23 cellular contexts compared by ENCODE assay signal in genomic region chr1:32729254-32730046, GRCh38. TPM values are rescaled to one million over a fixed set of nuclear protein-coding genes. Genes with fewer than 3 reads are reported as not detected.
DNase-seq lines count a peak whose midpoint lies in the region; ATAC-seq and TF ChIP-seq lines count a peak whose summit lies in the region.
"Had no signal": no experiment of that assay in that cellular context is flagged by ENCODE, and none has a peak within 500 bp of the region (broad histone marks: within the 10 kb centered on the region; RNA-seq: fewer than 3 reads in every experiment).

No MANE protein-coding gene starts in this region.

- H3F3A ChIP-seq in neural progenitor cell (ENCODE audit: low read depth): peaks cover 10% of the 10 kb centered on the region

- no peak overlapping the region for H3K4me3 ChIP-seq in MG63
- no peak overlapping the region for H3K4me3 ChIP-seq in astrocyte of the cerebellum (ENCODE audit: low read depth, low read length)
- H3K4me3 ChIP-seq in neural progenitor cell: no peak overlapping the region
- H3K4me3 ChIP-seq: dorsolateral prefrontal cortex, sigmoid colon, upper lobe of left lung had no signal

- peaks cover 22% of the 10 kb centered on the region for H3K4me1 ChIP-seq in neural progenitor cell

- H3K36me3 Mint-ChIP-seq in neural progenitor cell: no peaks in the 10 kb centered on the region
- H3K36me3 Mint-ChIP-seq: activated CD8-positive, alpha-beta memory T cell treated with anti-CD3 and anti-CD28 coated beads, Interleukin-2, amount 10 ng/mL, durations not matched to agents 7 days and 5 days; CD14-positive monocyte had no signal

- no peak overlapping the region for H3K27ac ChIP-seq in neural progenitor cell
- H3K27ac ChIP-seq: dorsolateral prefrontal cortex, sigmoid colon, upper lobe of left lung had no signal

- no peaks in the 10 kb centered on the region for H3K36me3 ChIP-seq in MG63
- H3K36me3 ChIP-seq in neural progenitor cell: no peaks in the 10 kb centered on the region
- H3K36me3 ChIP-seq: sigmoid colon, upper lobe of left lung had no signal

- no peak overlapping the region for H2AFZ ChIP-seq in neural progenitor cell (replicated peaks)

- ATAC-seq in HG02973 (IDR thresholded peaks at IDR 0.05; ENCODE audit: unreplicated experiment) (no peak), GM19455 (IDR thresholded peaks at IDR 0.05; ENCODE audit: unreplicated experiment) (no peak)
- ATAC-seq: activated CD8-positive, alpha-beta memory T cell treated with anti-CD3 and anti-CD28 coated beads, Interleukin-2, amount 10 ng/mL, durations not matched to agents 7 days and 5 days had no signal

- H3K9me3 Mint-ChIP-seq in neural progenitor cell: peaks cover 4% of the 10 kb centered on the region
- H3K9me3 Mint-ChIP-seq: T-helper 1 cell treated with Interleukin-12 subunit alpha and Interleukin-12 subunit beta and Interleukin-4 antibody, amounts not matched to agents 30 μg/mL and 1 μg/mL, for 36 hours had no signal

- H3K9me3 ChIP-seq in MG63 (no peaks in the 10 kb centered on the region), neural progenitor cell (ENCODE audit: low read depth) (no peaks in the 10 kb centered on the region)
- H3K9me3 ChIP-seq: sigmoid colon, upper lobe of left lung had no signal

- no peak overlapping the region for H3K9ac ChIP-seq in neural progenitor cell

- peaks cover 7% of the 10 kb centered on the region for H3K27me3 Mint-ChIP-seq in neural progenitor cell (ENCODE audit: insufficient read depth, low read depth)

- no peak overlapping the region for H3K4me3 Mint-ChIP-seq in neural progenitor cell
- H3K4me3 Mint-ChIP-seq: activated CD8-positive, alpha-beta memory T cell treated with anti-CD3 and anti-CD28 coated beads, Interleukin-2, amount 10 ng/mL, durations not matched to agents 7 days and 5 days; CD14-positive monocyte; T-helper 1 cell treated with Interleukin-12 subunit alpha and Interleukin-12 subunit beta and Interleukin-4 antibody, amounts not matched to agents 30 μg/mL and 1 μg/mL, for 36 hours had no signal

- H3K27me3 ChIP-seq in MG63 (no peaks in the 10 kb centered on the region), neural progenitor cell (no peaks in the 10 kb centered on the region)
- H3K27me3 ChIP-seq: dorsolateral prefrontal cortex, sigmoid colon, upper lobe of left lung had no signal

- DNase-seq in NCI-H146 (lab: John Stamatoyannopoulos, UW) (peak; percentile 21), NCI-H146 treated with DMSO at 0.1 percent for 48 hours (lab: John Stamatoyannopoulos, UW; ENCODE audit: unreplicated experiment) (no peak), MG63 (peak; percentile 33), astrocyte of the cerebellum (ENCODE audit: low read depth) (no peak), neural progenitor cell (ENCODE audit: low spot score) (no peak), OCI-M2 (lab: John Stamatoyannopoulos, UW; ENCODE audit: unreplicated experiment) (no peak)
- DNase-seq: activated CD4-positive, alpha-beta T cell treated with anti-CD3 and anti-CD28 coated beads for 48 hours; activated CD8-positive, alpha-beta memory T cell treated with anti-CD3 and anti-CD28 coated beads, Interleukin-2, amount 10 ng/mL, durations not matched to agents 7 days and 5 days; activated naive CD4-positive, alpha-beta T cell treated with anti-CD3 and anti-CD28 coated beads, Interleukin-2, amount 50 U/mL, for 16 hours; anterior cingulate cortex; central memory CD4-positive, alpha-beta T cell; dorsolateral prefrontal cortex; GDM1; hippocampal formation; NCI-H1436; NCI-H748 treated with DMSO at 0.1 percent for 48 hours; OCI-M1; sigmoid colon; upper lobe of left lung had no signal

- H3K27ac Mint-ChIP-seq in neural progenitor cell: peak overlapping the region; percentile 59
- H3K27ac Mint-ChIP-seq: activated CD8-positive, alpha-beta memory T cell treated with anti-CD3 and anti-CD28 coated beads, Interleukin-2, amount 10 ng/mL, durations not matched to agents 7 days and 5 days; T-helper 1 cell treated with Interleukin-12 subunit alpha and Interleukin-12 subunit beta and Interleukin-4 antibody, amounts not matched to agents 30 μg/mL and 1 μg/mL, for 36 hours had no signal

- TF ChIP-seq CTCF in astrocyte of the cerebellum (IDR thresholded peaks at IDR 0.05; ENCODE audit: low read depth, low read length, missing control alignments): peak; percentile 6
- no peak for TF ChIP-seq CTCF in neural progenitor cell (IDR thresholded peaks at IDR 0.05)

- H4K20me1 ChIP-seq in neural progenitor cell (ENCODE audit: low read depth): no peaks in the 10 kb centered on the region

- no peaks in the 10 kb centered on the region for H3K79me2 ChIP-seq in neural progenitor cell (ENCODE audit: low read depth)

- in situ Hi-C loops in astrocyte of the cerebellum (cut with HindIII; ENCODE audit: low sequenced_read_pairs): no loop called here

- H3K4me1 Mint-ChIP-seq in neural progenitor cell: peaks cover 39% of the 10 kb centered on the region

- no peak overlapping the region for H3K4me2 ChIP-seq in neural progenitor cell

RNA-seq across cellular contexts. Expression of gene SYNC, which starts 26.9 kb away (rescaled TPM):
- 50.0 and 51.2 TPM in 2 replicates for total RNA-seq in MG63 (2014; rRNA removed; shearing (Covaris generic); ENCODE audit: low replicate concordance)
- total RNA-seq in neural progenitor cell (ENCODE audit: low replicate concordance): not detected in 2 replicates
- total RNA-seq: activated CD8-positive, alpha-beta memory T cell treated with anti-CD3 and anti-CD28 coated beads, Interleukin-2, amount 10 ng/mL, durations not matched to agents 7 days and 5 days had no signal

Comparison
In these comparisons a context has a peak if more than half of its experiments do, and no peak if none do; other contexts are left out.
1. DNase-seq: peak in NCI-H146 (single experiment) and MG63 (single experiment); none in NCI-H146 treated with DMSO at 0.1 percent for 48 hours (single experiment), astrocyte of the cerebellum (single experiment), neural progenitor cell (single experiment) and OCI-M2 (single experiment).
2. RNA of gene SYNC, which starts 26.9 kb away (total RNA-seq): 50.0 to 51.2 TPM in MG63; not detected in neural progenitor cell; every median in the first group is over 10 times any median in the second.